Comparison of ENCODE assay signal across 7 cellular contexts in genomic region chr6:36678488-36679042, GRCh38. TPM values are rescaled to one million over a fixed set of nuclear protein-coding genes. Genes with fewer than 3 reads are reported as not detected.
A peak's percentile ranks its signal among the peaks of the same experiment; 100 is the strongest.
DNase-seq lines count a peak whose midpoint lies in the region; ATAC-seq and TF ChIP-seq lines count a peak whose summit lies in the region.

CDKN1A (plus strand) TSS chr6:36678714; CDS start chr6:36684102, 5,388 bp downstream.

- peak; percentile 33 for ATAC-seq in GM18519 (IDR thresholded peaks at IDR 0.05; ENCODE audit: low FRiP score, unreplicated experiment)
- ATAC-seq in HG03108 (IDR thresholded peaks at IDR 0.05; ENCODE audit: unreplicated experiment) = peak; percentile 47
- peak; percentile 54 for ATAC-seq in activated B cell treated with CpG ODN at 0.5 μM for 24 hours (ENCODE audit: low read depth)

- peaks cover 18% of the 10 kb centered on the region for H3K36me3 Mint-ChIP-seq in activated B cell treated with CpG ODN at 0.5 μM for 24 hours (ENCODE audit: low read depth)

- H3K27me3 Mint-ChIP-seq in activated B cell treated with CpG ODN at 0.5 μM for 24 hours = no peaks in the 10 kb centered on the region

- intact Hi-C loops in activated B cell treated with CpG ODN at 0.5 μM for 24 hours (cut with micrococcal nuclease) = loop anchor here (1.0 to 2.0 kb wide), 4 partner anchors 28 to 652 kb away; partner anchors contain the start of genes FGD2, KCTD20, MAPK14 and PXT1

- H3K4me3 Mint-ChIP-seq in activated B cell treated with CpG ODN at 0.5 μM for 24 hours = peak within 1 kb of the TSS; percentile 94

- CTCF ChIA-PET in activated B cell treated with CpG ODN at 0.5 μM for 24 hours (lab: Charles Lee) = interaction anchor here (0.9 to 2.4 kb wide), 8 partner anchors 14 to 174 kb away, joined by 3 to 17 read pairs (median 4); no protein-coding TSS in a partner anchor

- H3K27ac ChIP-seq in caudate nucleus (ENCODE audit: low read depth, low read length) = peak within 1 kb of the TSS; percentile 92

- no peak for TF ChIP-seq CTCF in activated B cell treated with CpG ODN at 0.5 μM for 24 hours (IDR thresholded peaks at IDR 0.05)

- POLR2A ChIA-PET in activated B cell treated with CpG ODN at 0.5 μM for 24 hours (lab: Charles Lee) = interaction anchor here (0.6 to 8.4 kb wide), 20 partner anchors 11 to 329 kb away, joined by 3 to 226 read pairs (median 5); partner anchors contain the start of genes PPIL1 and SRSF3

- H3K9me3 Mint-ChIP-seq in activated B cell treated with CpG ODN at 0.5 μM for 24 hours = no peaks in the 10 kb centered on the region

- peak within 1 kb of the TSS; percentile 94 for H3K27ac Mint-ChIP-seq in activated B cell treated with CpG ODN at 0.5 μM for 24 hours

- peaks cover 44% of the 10 kb centered on the region for H3K4me1 Mint-ChIP-seq in activated B cell treated with CpG ODN at 0.5 μM for 24 hours

- peak; percentile 89 for DNase-seq in NCI-H2196 treated with DMSO at 0.1 percent for 48 hours (lab: John Stamatoyannopoulos, UW; ENCODE audit: unreplicated experiment)
- DNase-seq in activated B cell treated with CpG ODN at 0.5 μM for 24 hours = peak; percentile 80
- DNase-seq in caudate nucleus (lab: John Stamatoyannopoulos, UW) = peak in 54 of 61 donors; percentile 15 to 86 (median 59)
- DNase-seq in iris pigment epithelial cell (ENCODE audit: low read depth) = peak; percentile 90
- DNase-seq in stimulated activated CD4-positive, alpha-beta T cell treated with anti-CD3 and anti-CD28 coated beads, Interleukin-12 subunit alpha, Interleukin-12 subunit beta, amount 100 ng/mL, for 24 hours (ENCODE audit: low read depth in 2 of 2) = peak; percentile 58 to 64

RNA-seq across cellular contexts. Expression of gene CDKN1A, which starts in this region (rescaled TPM):
- total RNA-seq in activated B cell treated with CpG ODN at 0.5 μM for 24 hours = 46.9 and 50.4 TPM in 2 replicates

Comparison
In these comparisons a context has a peak if more than half of its experiments do, and no peak if none do; other contexts are left out.
1. Peak in every context shown above with its lines: DNase-seq, ATAC-seq and H3K27ac ChIP-seq.